In genomic region chrX:38326086-38326485, GRCh38 we compare ENCODE assay signal across 1 cellular context.
TF ChIP-seq lines count a peak whose summit lies in the region.

No MANE protein-coding gene starts in this region.

TF ChIP-seq in H1, 55 proteins besides CTCF, POLR2A, EP300 and RAD21 (continued from another document):
- TF ChIP-seq SIX5 (IDR thresholded peaks at IDR 0.05; ENCODE audit: low read depth, low read length) (no peak), ATF3 (IDR thresholded peaks at IDR 0.05; ENCODE audit: insufficient read depth, low read depth, low read length) (no peak), CREB1 (IDR thresholded peaks at IDR 0.05) (no peak), PHF8 (conservative IDR thresholded peaks at IDR 0.05; ENCODE audit: low read depth, low read length) (no peak), ASH2L (IDR thresholded peaks at IDR 0.05; ENCODE audit: low read length) (no peak), HDAC6 (IDR thresholded peaks at IDR 0.05; ENCODE audit: low read depth, low read length) (no peak), KDM1A (IDR thresholded peaks at IDR 0.05; ENCODE audit: borderline replicate concordance, low read length) (no peak), SAP30 (IDR thresholded peaks at IDR 0.05; ENCODE audit: insufficient read depth, insufficient replicate concordance, low read length) (no peak), CBX8 (IDR thresholded peaks at IDR 0.05; ENCODE audit: borderline replicate concordance, low read depth, low read length) (no peak), TAF7 (optimal IDR thresholded peaks at IDR 0.05; ENCODE audit: borderline replicate concordance, low read depth, low read length) (no peak), CBX5 (IDR thresholded peaks at IDR 0.05; ENCODE audit: low read depth, low read length) (no peak), NRF1 (IDR thresholded peaks at IDR 0.05; ENCODE audit: low read depth, low read length) (no peak), KDM5A (IDR thresholded peaks at IDR 0.05; ENCODE audit: low read length) (no peak), NANOG (IDR thresholded peaks at IDR 0.05; ENCODE audit: insufficient read depth, low read depth, low read length, poor library complexity, severe bottlenecking) (no peak), CHD2 (IDR thresholded peaks at IDR 0.05; ENCODE audit: low read length) (no peak)
